In the genomic region with DNA sequence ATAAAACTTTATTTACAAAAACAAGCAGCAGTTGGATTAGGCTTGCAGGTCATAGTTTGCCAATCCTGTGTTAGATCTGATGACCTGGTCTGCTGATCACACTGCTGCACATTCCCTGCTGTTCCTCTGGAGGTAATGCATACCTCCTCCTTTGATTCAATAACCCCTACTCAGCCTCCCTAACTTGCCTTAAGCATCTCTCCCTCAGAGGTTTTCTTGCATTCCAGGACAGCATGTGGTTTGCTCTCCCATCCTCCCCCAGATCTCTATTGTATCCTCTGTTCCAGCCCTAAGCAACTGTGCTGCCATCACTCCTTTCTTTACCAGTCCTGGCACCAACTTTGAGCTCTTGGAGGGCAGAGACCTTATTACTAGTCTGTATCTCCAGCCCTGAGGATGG, we compare ENCODE assay signal across 2 cellular contexts.
A peak's percentile ranks its signal among the peaks of the same experiment; 100 is the strongest.
TF ChIP-seq lines count a peak whose summit lies in the region.

No MANE protein-coding gene starts in this region.

TF ChIP-seq in GM23338, 12 proteins besides CTCF, POLR2A, EP300 and RAD21 (continued from another document):
- TF ChIP-seq, protein P1, sequence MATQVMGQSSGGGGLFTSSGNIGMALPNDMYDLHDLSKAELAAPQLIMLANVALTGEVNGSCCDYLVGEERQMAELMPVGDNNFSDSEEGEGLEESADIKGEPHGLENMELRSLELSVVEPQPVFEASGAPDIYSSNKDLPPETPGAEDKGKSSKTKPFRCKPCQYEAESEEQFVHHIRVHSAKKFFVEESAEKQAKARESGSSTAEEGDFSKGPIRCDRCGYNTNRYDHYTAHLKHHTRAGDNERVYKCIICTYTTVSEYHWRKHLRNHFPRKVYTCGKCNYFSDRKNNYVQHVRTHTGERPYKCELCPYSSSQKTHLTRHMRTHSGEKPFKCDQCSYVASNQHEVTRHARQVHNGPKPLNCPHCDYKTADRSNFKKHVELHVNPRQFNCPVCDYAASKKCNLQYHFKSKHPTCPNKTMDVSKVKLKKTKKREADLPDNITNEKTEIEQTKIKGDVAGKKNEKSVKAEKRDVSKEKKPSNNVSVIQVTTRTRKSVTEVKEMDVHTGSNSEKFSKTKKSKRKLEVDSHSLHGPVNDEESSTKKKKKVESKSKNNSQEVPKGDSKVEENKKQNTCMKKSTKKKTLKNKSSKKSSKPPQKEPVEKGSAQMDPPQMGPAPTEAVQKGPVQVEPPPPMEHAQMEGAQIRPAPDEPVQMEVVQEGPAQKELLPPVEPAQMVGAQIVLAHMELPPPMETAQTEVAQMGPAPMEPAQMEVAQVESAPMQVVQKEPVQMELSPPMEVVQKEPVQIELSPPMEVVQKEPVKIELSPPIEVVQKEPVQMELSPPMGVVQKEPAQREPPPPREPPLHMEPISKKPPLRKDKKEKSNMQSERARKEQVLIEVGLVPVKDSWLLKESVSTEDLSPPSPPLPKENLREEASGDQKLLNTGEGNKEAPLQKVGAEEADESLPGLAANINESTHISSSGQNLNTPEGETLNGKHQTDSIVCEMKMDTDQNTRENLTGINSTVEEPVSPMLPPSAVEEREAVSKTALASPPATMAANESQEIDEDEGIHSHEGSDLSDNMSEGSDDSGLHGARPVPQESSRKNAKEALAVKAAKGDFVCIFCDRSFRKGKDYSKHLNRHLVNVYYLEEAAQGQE (IDR thresholded peaks at IDR 0.05; ENCODE audit: unreplicated experiment) = no peak

TF ChIP-seq in K562, 482 proteins besides CTCF, POLR2A, EP300 and RAD21 (continued from another document):
- TF ChIP-seq, protein P2, sequence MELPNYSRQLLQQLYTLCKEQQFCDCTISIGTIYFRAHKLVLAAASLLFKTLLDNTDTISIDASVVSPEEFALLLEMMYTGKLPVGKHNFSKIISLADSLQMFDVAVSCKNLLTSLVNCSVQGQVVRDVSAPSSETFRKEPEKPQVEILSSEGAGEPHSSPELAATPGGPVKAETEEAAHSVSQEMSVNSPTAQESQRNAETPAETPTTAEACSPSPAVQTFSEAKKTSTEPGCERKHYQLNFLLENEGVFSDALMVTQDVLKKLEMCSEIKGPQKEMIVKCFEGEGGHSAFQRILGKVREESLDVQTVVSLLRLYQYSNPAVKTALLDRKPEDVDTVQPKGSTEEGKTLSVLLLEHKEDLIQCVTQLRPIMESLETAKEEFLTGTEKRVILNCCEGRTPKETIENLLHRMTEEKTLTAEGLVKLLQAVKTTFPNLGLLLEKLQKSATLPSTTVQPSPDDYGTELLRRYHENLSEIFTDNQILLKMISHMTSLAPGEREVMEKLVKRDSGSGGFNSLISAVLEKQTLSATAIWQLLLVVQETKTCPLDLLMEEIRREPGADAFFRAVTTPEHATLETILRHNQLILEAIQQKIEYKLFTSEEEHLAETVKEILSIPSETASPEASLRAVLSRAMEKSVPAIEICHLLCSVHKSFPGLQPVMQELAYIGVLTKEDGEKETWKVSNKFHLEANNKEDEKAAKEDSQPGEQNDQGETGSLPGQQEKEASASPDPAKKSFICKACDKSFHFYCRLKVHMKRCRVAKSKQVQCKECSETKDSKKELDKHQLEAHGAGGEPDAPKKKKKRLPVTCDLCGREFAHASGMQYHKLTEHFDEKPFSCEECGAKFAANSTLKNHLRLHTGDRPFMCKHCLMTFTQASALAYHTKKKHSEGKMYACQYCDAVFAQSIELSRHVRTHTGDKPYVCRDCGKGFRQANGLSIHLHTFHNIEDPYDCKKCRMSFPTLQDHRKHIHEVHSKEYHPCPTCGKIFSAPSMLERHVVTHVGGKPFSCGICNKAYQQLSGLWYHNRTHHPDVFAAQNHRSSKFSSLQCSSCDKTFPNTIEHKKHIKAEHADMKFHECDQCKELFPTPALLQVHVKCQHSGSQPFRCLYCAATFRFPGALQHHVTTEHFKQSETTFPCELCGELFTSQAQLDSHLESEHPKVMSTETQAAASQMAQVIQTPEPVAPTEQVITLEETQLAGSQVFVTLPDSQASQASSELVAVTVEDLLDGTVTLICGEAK (IDR thresholded peaks at IDR 0.05) = peak; percentile 78
- TF ChIP-seq, protein P2 (CRISPR knock-in tag; IDR thresholded peaks at IDR 0.05) = no peak
- no peak for TF ChIP-seq NFIX (CRISPR knock-in tag; IDR thresholded peaks at IDR 0.05; ENCODE audit: low read depth)
